ENCODE assay signal across 33 cellular contexts in the genomic region with DNA sequence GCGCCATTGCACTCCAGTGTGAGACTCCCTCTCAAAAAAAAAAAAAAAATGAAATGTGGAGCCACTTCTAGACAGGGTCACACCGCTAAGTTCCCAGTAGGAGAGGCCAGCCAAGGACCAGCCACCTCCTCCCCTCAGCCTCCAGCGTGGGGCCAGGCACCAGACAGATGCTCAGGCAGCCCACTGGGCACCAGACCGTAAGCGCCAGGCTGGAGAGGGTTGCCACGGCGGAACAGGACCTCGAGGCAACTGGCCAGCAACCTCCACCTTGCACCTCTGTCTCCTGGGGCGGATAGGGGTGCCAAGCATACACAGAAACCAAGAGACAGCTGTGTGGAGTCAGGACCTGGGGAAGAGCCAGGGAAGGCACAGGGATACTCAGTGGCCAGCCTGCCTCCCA. TPM values are rescaled to one million over a fixed set of nuclear protein-coding genes. Genes with fewer than 3 reads are reported as not detected.
DNase-seq lines count a peak whose midpoint lies in the region; ATAC-seq, FAIRE-seq and TF ChIP-seq lines count a peak whose summit lies in the region.
"Had no signal": no experiment of that assay in that cellular context is flagged by ENCODE, and none has a peak within 500 bp of the region (broad histone marks: within the 10 kb centered on the region; RNA-seq: fewer than 3 reads in every experiment).

No MANE protein-coding gene starts in this region.

- H3K79me1 ChIP-seq in H1 (ENCODE audit: low read depth, low read length), result peaks cover 41% of the 10 kb centered on the region

- H3K4me1 ChIP-seq in H1 (replicated peaks in 1 of 4; ENCODE audit: control insufficient read depth in 3 of 4, insufficient read depth in 4 of 4, low read length in 3 of 4) (peaks cover 0 to 21% (median 5%) of the 10 kb centered on the region in 4 experiments; a peak in 5 of 7 replicates), neural progenitor cell (peaks cover 18% of the 10 kb centered on the region)

- no peak overlapping the region for H3K4me2 ChIP-seq in H1 (ENCODE audit: insufficient read depth in 1 of 2, low read depth in 2 of 2, low read length in 2 of 2)
- peak overlapping the region; percentile 64 for H3K4me2 ChIP-seq in neural progenitor cell
- H3K4me2 ChIP-seq: A549; BLaER1; BLaER1 treated with 17β-estradiol and CSF1 and Interleukin-3, amounts not matched to agents 10 nM and 100 nM had no signal

- no peak overlapping the region for H2BK15ac ChIP-seq in H1 (ENCODE audit: low read length)

- no peak overlapping the region for H2BK20ac ChIP-seq in H1 (ENCODE audit: low read length)

- no peaks in the 10 kb centered on the region for H3K36me3 Mint-ChIP-seq in neural progenitor cell
- H3K36me3 Mint-ChIP-seq: CD14-positive monocyte; CD4-positive, CD25-positive, alpha-beta regulatory T cell; CD8-positive, alpha-beta T cell had no signal

- 94% methylated on average over 7 of the region's 9 CpGs; no CpG with 5 or more reads in 1 of the 2 experiments for WGBS in H1 (ENCODE audit: extremely low coverage in 1 of 2, insufficient coverage in 1 of 2, insufficient read length in 1 of 2, insufficient replicate concordance in 2 of 2, low coverage in 1 of 2, low lambda C conversion rate in 2 of 2, missing lambda C conversion rate in 1 of 2), 2 experiments

- peaks cover 12% of the 10 kb centered on the region for H3F3A ChIP-seq in neural progenitor cell (ENCODE audit: low read depth)

- H3K79me2 ChIP-seq in H1 (ENCODE audit: control insufficient read depth in 1 of 2, insufficient read depth in 2 of 2, low read length in 2 of 2) (peaks cover 5 to 70% of the 10 kb centered on the region in 2 experiments), neural progenitor cell (ENCODE audit: low read depth) (peaks cover 47% of the 10 kb centered on the region)

- H3K9me3 ChIP-seq in H1 (ENCODE audit: insufficient read depth in 2 of 2, low read depth in 1 of 2, low read length in 1 of 2), result no peaks in the 10 kb centered on the region
- H3K9me3 ChIP-seq in neural progenitor cell (ENCODE audit: low read depth), result no peaks in the 10 kb centered on the region
- H3K9me3 ChIP-seq: A549; BE2C; BLaER1; BLaER1 treated with 17β-estradiol and CSF1 and Interleukin-3, amounts not matched to agents 10 nM and 100 nM; Caco-2 had no signal

- no peak for FAIRE-seq in H1 (lab: Jason Lieb, UNC)
- FAIRE-seq: A204.1, D721Med had no signal

- H2AK5ac ChIP-seq in H1 (ENCODE audit: low read depth, low read length), result no peak overlapping the region

- H3K18ac ChIP-seq in H1 (ENCODE audit: extremely low read depth, low read length), result no peak overlapping the region

- no peak overlapping the region for H2AFZ ChIP-seq in H1 (ENCODE audit: low read length)
- H2AFZ ChIP-seq in neural progenitor cell (replicated peaks), result no peak overlapping the region

- H3K4me3 ChIP-seq in H1 (ENCODE audit: extremely low read depth in 1 of 4, insufficient read depth in 2 of 4, low read depth in 3 of 4, low read length in 4 of 4), result no peak overlapping the region
- no peak overlapping the region for H3K4me3 ChIP-seq in neural progenitor cell
- H3K4me3 ChIP-seq: A549; BLaER1; BLaER1 treated with 17β-estradiol and CSF1 and Interleukin-3, amounts not matched to agents 10 nM and 100 nM had no signal

- H2BK5ac ChIP-seq in H1 (ENCODE audit: low read depth, low read length), result no peak overlapping the region

- H4K8ac ChIP-seq in H1 (ENCODE audit: extremely low read depth, insufficient read depth, low read length), result peak overlapping the region; percentile 70

- no peak overlapping the region for H4K91ac ChIP-seq in H1 (replicated peaks; ENCODE audit: insufficient read length, low read length)

- TF ChIP-seq POLR2A in H1 (IDR thresholded peaks at IDR 0.05; ENCODE audit: control extremely low read depth in 1 of 2, low read depth in 2 of 2, low read length in 2 of 2), result no peak

- no peak for ATAC-seq in GM21825 (IDR thresholded peaks at IDR 0.05; ENCODE audit: unreplicated experiment)
- ATAC-seq: A549; CD8-positive, alpha-beta T cell had no signal

- CTCF ChIA-PET in H1 (lab: Charles Lee; ENCODE audit: partially characterized antibody), result no interaction called here

- H3K36me3 ChIP-seq in H1 (ENCODE audit: control insufficient read depth in 2 of 4, insufficient read depth in 4 of 4, low read length in 3 of 4) (no peaks in the 10 kb centered on the region), neural progenitor cell (no peaks in the 10 kb centered on the region)
- H3K36me3 ChIP-seq: BE2C, BLaER1 had no signal

- POLR2A ChIA-PET in H1 (lab: Charles Lee; ENCODE audit: partially characterized antibody), result no interaction called here

- H3K14ac ChIP-seq in H1 (ENCODE audit: insufficient read length), result no peak overlapping the region

- no peak for TF ChIP-seq EP300 in H1 (IDR thresholded peaks at IDR 0.05; ENCODE audit: borderline replicate concordance in 1 of 2, low read depth in 2 of 2, low read length in 2 of 2)

- H3K56ac ChIP-seq in H1 (replicated peaks; ENCODE audit: insufficient read length, low read depth, low read length), result no peak overlapping the region

- DNase-seq in H1 (ENCODE audit: low read depth in 1 of 2, low spot score in 2 of 2) (no peak), neural progenitor cell (ENCODE audit: low spot score) (no peak), foreskin melanocyte (no peak)
- DNase-seq: 8988T; ACHN; AML-193; BE2C; C1 segment of cervical spinal cord; Caco-2; Calu3; CD4-positive, alpha-beta memory T cell; CD4-positive, alpha-beta T cell; CD4-positive, CD25-positive, alpha-beta regulatory T cell; CD8-positive, alpha-beta memory T cell; CD8-positive, alpha-beta T cell; COR-L47; DMS 273 treated with DMSO at 0.1 percent for 48 hours; DMS153; DMS53; DMS79; DMS79 treated with DMSO at 0.1 percent for 48 hours; DND-41; EL had no signal

- no peak overlapping the region for H4K5ac ChIP-seq in H1 (ENCODE audit: insufficient read length, low read depth, low read length)

- no peak overlapping the region for H3K23ac ChIP-seq in H1 (ENCODE audit: insufficient read length)

- no peak overlapping the region for H2BK12ac ChIP-seq in H1 (ENCODE audit: low read depth, low read length)

- peaks cover 6% of the 10 kb centered on the region for H3K27me3 Mint-ChIP-seq in neural progenitor cell (ENCODE audit: insufficient read depth, low read depth)
- H3K27me3 Mint-ChIP-seq: B cell; CD4-positive, alpha-beta memory T cell; CD4-positive, alpha-beta T cell; CD8-positive, alpha-beta memory T cell had no signal

- H3K27ac ChIP-seq in H1 (ENCODE audit: low read depth, low read length) (no peak overlapping the region), neural progenitor cell (peak overlapping the region; percentile 13)
- H3K27ac ChIP-seq: 22Rv1; A549; BLaER1; BLaER1 treated with 17β-estradiol and CSF1 and Interleukin-3, amounts not matched to agents 10 nM and 100 nM; C4-2B had no signal

- TF ChIP-seq CTCF in H1 (IDR thresholded peaks at IDR 0.05; ENCODE audit: control extremely low read depth in 1 of 3, insufficient read depth in 1 of 3, low read depth in 1 of 3, low read length in 3 of 3) (no peak), neural progenitor cell (IDR thresholded peaks at IDR 0.05) (no peak)

- H3K9ac ChIP-seq in H1 (replicated peaks in 1 of 4; ENCODE audit: extremely low read depth in 1 of 4, low read depth in 3 of 4, low read length in 3 of 4), result no peak overlapping the region
- H3K9ac ChIP-seq in neural progenitor cell, result no peak overlapping the region
- H3K9ac ChIP-seq: BLaER1; BLaER1 treated with 17β-estradiol and CSF1 and Interleukin-3, amounts not matched to agents 10 nM and 100 nM had no signal

- H3K4me1 Mint-ChIP-seq in neural progenitor cell, result peaks cover 21% of the 10 kb centered on the region

- H2BK120ac ChIP-seq in H1 (replicated peaks; ENCODE audit: low read depth, low read length), result no peak overlapping the region

- H3K4ac ChIP-seq in H1 (replicated peaks; ENCODE audit: insufficient read length, low read depth, low read length), result no peak overlapping the region

- H3K27me3 ChIP-seq in H1 (replicated peaks in 1 of 4; ENCODE audit: control insufficient read depth in 3 of 4, extremely low read depth in 1 of 4, insufficient read depth in 3 of 4, low read length in 3 of 4), result no peaks in the 10 kb centered on the region
- no peaks in the 10 kb centered on the region for H3K27me3 ChIP-seq in neural progenitor cell
- H3K27me3 ChIP-seq: BE2C; BLaER1; BLaER1 treated with 17β-estradiol and CSF1 and Interleukin-3, amounts not matched to agents 10 nM and 100 nM had no signal

- peaks cover 10% of the 10 kb centered on the region; the same call in 1 of the 2 replicates for H3K23me2 ChIP-seq in H1 (ENCODE audit: low read depth, low read length)

- no peak overlapping the region for H3K27ac Mint-ChIP-seq in neural progenitor cell
- H3K27ac Mint-ChIP-seq: B cell; CD14-positive monocyte; CD4-positive, alpha-beta T cell; CD8-positive, alpha-beta T cell had no signal

- peaks cover 0 to 22% of the 10 kb centered on the region in 2 experiments for H4K20me1 ChIP-seq in H1 (replicated peaks in 1 of 2; ENCODE audit: control insufficient read depth in 1 of 2, insufficient read depth in 2 of 2, low read length in 2 of 2)
- peaks cover 3% of the 10 kb centered on the region for H4K20me1 ChIP-seq in neural progenitor cell (ENCODE audit: low read depth)

- TF ChIP-seq RAD21 in H1 (IDR thresholded peaks at IDR 0.05 in 1 of 2, conservative IDR thresholded peaks at IDR 0.05 in 1 of 2; ENCODE audit: low read depth in 2 of 2, low read length in 2 of 2), result no peak

- no peaks in the 10 kb centered on the region for H3K9me3 Mint-ChIP-seq in neural progenitor cell
- H3K9me3 Mint-ChIP-seq: CD4-positive, alpha-beta memory T cell; CD4-positive, alpha-beta T cell; CD4-positive, CD25-positive, alpha-beta regulatory T cell; CD8-positive, alpha-beta memory T cell; CD8-positive, alpha-beta T cell had no signal

- H3K4me3 Mint-ChIP-seq in neural progenitor cell, result no peak overlapping the region
- H3K4me3 Mint-ChIP-seq: B cell; CD14-positive monocyte; CD8-positive, alpha-beta T cell had no signal

TF ChIP-seq in H1, 55 proteins besides CTCF, POLR2A, EP300 and RAD21:
- no peak for TF ChIP-seq SIRT6 (IDR thresholded peaks at IDR 0.05; ENCODE audit: low read length)
- no peak for TF ChIP-seq TCF12 (IDR thresholded peaks at IDR 0.05; ENCODE audit: low read depth, low read length)
- TF ChIP-seq SP4 (IDR thresholded peaks at IDR 0.05; ENCODE audit: low read length), result no peak

RNA-seq across cellular contexts. Expression of gene PEPD, which starts 3.7 kb away (rescaled TPM):
- 84.1 and 86.4 TPM in 2 replicates for total RNA-seq in H1 (2021; fragmentation: NEBNext Ultra II Directional; extraction: Animal tissue kit (Norgen Biotek cat#: 25700))
- polyA plus RNA-seq in H1 (2011; rRNA removed), result 178 and 195 TPM in 2 replicates
- polyA plus RNA-seq in H1 (2011; cell fraction: cytosol; rRNA removed), result 144 TPM
- 128 TPM for polyA plus RNA-seq in H1 (2011; cell fraction: nucleus; rRNA removed)
- 82.7 to 110 TPM (median 107 TPM) in 4 replicates for polyA plus RNA-seq in H1 (2012, experiment 1 of 2)
- 153 TPM for polyA plus RNA-seq in H1 (2012, experiment 2 of 2)
- 63.2 TPM for polyA plus RNA-seq in H1 (2013, experiment 1 of 2)
- 57.0 TPM for polyA plus RNA-seq in H1 (2013, experiment 2 of 2)
- 84.8 and 107 TPM in 2 replicates for polyA minus RNA-seq in H1 (2011; rRNA and poly(A)+ RNA removed)
- 51.7 TPM for polyA minus RNA-seq in H1 (2011; cell fraction: cytosol; rRNA and poly(A)+ RNA removed)
- 37.1 TPM for polyA minus RNA-seq in H1 (2011; cell fraction: nucleus; rRNA and poly(A)+ RNA removed)
- 47.0 and 55.1 TPM in 2 replicates for total RNA-seq in neural progenitor cell (ENCODE audit: low replicate concordance)
